ENCODE assay signal across 1 cellular context in the genomic region with DNA sequence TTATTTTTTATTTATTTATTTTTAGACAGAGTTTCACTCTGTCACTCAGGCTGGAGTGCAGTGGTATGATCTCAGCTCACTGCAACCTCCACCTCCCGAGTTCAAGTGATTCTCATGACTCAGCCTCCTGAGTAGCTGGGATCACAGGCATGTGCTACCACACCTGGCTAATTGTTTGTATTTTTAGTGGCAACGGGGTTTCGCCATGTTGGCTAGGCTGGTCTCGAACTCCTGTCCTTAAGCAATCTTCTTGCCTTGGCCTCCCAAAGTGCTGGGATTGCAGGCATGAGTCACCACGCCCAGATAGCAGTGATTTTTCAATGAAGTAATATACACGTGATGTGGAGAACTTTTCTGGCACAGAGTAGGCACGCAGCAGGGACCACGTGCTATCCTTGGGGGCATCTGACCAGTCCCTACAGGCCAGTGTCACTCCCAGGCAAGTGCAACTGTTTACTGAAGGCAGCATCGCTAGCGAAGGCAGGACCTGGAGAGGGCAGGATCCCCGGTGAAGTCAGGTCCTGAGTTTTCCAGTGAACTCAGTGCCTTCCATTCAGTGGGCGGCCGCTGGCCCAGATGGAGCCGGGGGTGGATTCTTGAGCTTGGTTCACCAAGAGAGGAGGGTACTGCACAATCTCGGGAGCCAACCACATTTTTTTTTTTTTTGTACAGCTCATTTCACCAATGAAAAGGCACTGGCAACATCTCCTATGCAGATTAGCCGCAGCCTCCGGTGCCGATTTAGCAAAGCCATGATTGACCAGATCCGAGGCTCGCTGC.
TF ChIP-seq lines count a peak whose summit lies in the region.

No MANE protein-coding gene starts in this region.

TF ChIP-seq in HEK293, 187 proteins besides CTCF, POLR2A, EP300 and RAD21 (continued from another document):
- TF ChIP-seq, protein P1, sequence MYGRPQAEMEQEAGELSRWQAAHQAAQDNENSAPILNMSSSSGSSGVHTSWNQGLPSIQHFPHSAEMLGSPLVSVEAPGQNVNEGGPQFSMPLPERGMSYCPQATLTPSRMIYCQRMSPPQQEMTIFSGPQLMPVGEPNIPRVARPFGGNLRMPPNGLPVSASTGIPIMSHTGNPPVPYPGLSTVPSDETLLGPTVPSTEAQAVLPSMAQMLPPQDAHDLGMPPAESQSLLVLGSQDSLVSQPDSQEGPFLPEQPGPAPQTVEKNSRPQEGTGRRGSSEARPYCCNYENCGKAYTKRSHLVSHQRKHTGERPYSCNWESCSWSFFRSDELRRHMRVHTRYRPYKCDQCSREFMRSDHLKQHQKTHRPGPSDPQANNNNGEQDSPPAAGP (tag by site-specific recombination; IDR thresholded peaks at IDR 0.05), result 0 out of 2 replicates have a peak, but pooled peaks have one; percentile 39
- TF ChIP-seq, protein P2, sequence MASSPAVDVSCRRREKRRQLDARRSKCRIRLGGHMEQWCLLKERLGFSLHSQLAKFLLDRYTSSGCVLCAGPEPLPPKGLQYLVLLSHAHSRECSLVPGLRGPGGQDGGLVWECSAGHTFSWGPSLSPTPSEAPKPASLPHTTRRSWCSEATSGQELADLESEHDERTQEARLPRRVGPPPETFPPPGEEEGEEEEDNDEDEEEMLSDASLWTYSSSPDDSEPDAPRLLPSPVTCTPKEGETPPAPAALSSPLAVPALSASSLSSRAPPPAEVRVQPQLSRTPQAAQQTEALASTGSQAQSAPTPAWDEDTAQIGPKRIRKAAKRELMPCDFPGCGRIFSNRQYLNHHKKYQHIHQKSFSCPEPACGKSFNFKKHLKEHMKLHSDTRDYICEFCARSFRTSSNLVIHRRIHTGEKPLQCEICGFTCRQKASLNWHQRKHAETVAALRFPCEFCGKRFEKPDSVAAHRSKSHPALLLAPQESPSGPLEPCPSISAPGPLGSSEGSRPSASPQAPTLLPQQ (tag by site-specific recombination; IDR thresholded peaks at IDR 0.05), result no peak
- TF ChIP-seq, protein P3, sequence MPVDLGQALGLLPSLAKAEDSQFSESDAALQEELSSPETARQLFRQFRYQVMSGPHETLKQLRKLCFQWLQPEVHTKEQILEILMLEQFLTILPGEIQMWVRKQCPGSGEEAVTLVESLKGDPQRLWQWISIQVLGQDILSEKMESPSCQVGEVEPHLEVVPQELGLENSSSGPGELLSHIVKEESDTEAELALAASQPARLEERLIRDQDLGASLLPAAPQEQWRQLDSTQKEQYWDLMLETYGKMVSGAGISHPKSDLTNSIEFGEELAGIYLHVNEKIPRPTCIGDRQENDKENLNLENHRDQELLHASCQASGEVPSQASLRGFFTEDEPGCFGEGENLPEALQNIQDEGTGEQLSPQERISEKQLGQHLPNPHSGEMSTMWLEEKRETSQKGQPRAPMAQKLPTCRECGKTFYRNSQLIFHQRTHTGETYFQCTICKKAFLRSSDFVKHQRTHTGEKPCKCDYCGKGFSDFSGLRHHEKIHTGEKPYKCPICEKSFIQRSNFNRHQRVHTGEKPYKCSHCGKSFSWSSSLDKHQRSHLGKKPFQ (tag by site-specific recombination; IDR thresholded peaks at IDR 0.05), result no peak
- TF ChIP-seq SP7 (tag by site-specific recombination; IDR thresholded peaks at IDR 0.05) (0 out of 2 replicates have a peak, but pooled peaks have one; percentile 19), GFI1B (tag by site-specific recombination; IDR thresholded peaks at IDR 0.05) (peak; percentile 41; the same call in 1 of the 2 replicates), GLIS1 (tag by site-specific recombination; IDR thresholded peaks at IDR 0.05) (peak; percentile 68)
